Comparison of ENCODE assay signal across 15 cellular contexts in the genomic region with DNA sequence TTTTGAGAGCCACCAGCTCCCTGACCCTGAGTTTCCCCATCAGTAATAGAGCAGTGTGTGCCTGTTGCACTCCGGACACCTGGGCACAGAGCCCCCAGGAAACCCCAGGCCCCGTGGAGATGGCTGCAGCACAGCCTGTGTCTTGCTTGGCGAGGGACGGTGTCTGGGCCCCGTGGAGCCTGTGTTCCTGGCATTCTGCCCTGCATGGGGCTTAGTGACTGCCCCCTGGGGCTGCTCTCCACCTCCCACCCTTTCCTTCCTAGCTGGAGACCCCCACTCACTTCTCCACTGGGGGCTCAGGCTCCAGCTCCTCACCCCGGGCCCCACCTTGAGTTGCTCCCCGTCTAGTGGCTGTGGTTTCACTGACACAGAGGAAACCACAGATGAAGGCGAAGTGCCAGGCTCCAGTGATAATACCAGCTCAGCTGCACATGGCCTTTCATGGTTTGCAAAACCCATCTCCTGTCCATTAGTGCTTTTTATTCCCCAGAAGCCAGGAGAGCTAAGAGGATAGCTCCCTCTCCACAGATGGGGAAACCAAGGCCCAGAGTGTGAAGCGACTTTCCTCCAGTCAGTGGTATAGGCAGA. TPM values are rescaled to one million over a fixed set of nuclear protein-coding genes. Genes with fewer than 3 reads are reported as not detected.
A peak's percentile ranks its signal among the peaks of the same experiment; 100 is the strongest.
DNase-seq lines count a peak whose midpoint lies in the region; TF ChIP-seq lines count a peak whose summit lies in the region.
"Had no signal": no experiment of that assay in that cellular context is flagged by ENCODE, and none has a peak within 500 bp of the region (broad histone marks: within the 10 kb centered on the region; RNA-seq: fewer than 3 reads in every experiment).

No MANE protein-coding gene starts in this region.

- H3K4me1 ChIP-seq in KMS-11 (ENCODE audit: low read depth, poor library complexity, severe bottlenecking), result peaks cover 15% of the 10 kb centered on the region
- H3K4me1 ChIP-seq in osteoblast (ENCODE audit: insufficient read depth, low read length), result peaks cover 13% of the 10 kb centered on the region
- H3K4me1 ChIP-seq in Peyer's patch, result no peaks in the 10 kb centered on the region
- H3K4me1 ChIP-seq: esophagus muscularis mucosa had no signal

- no peaks in the 10 kb centered on the region for H3K36me3 ChIP-seq in KMS-11 (ENCODE audit: insufficient read depth)
- H3K36me3 ChIP-seq in osteoblast (ENCODE audit: insufficient read depth, low read length), result no peaks in the 10 kb centered on the region
- no peaks in the 10 kb centered on the region for H3K36me3 ChIP-seq in Peyer's patch
- H3K36me3 ChIP-seq: esophagus muscularis mucosa, sigmoid colon had no signal

- DNase-seq in EH (ENCODE audit: low read depth), result peak; percentile 76
- DNase-seq in cardiac fibroblast (ENCODE audit: low read depth in 2 of 2), result peak; percentile 21 to 51
- peak; percentile 96 for DNase-seq in osteoblast (ENCODE audit: insufficient read length, low spot score, missing footprints)
- no peak for DNase-seq in SHP77 treated with DMSO at 0.1 percent for 48 hours (lab: John Stamatoyannopoulos, UW)
- DNase-seq in OCI-M1 (lab: John Stamatoyannopoulos, UW), result no peak
- DNase-seq in Peyer's patch, result no peak
- DNase-seq: activated CD8-positive, alpha-beta memory T cell treated with anti-CD3 and anti-CD28 coated beads, Interleukin-2, amount 50 U/mL, for 4 hours; NCI-H2081; NK-92 treated with Interleukin-12 subunit alpha and Interleukin-12 subunit beta, amount 100 ng/mL, for 24 hours; sigmoid colon; stimulated activated naive CD4-positive, alpha-beta T cell had no signal

- H3K4me2 ChIP-seq in KMS-11 (peak overlapping the region; percentile 5; the same call in 1 of the 2 replicates), osteoblast (ENCODE audit: insufficient read depth, low read length) (no peak overlapping the region)
- H3K4me2 ChIP-seq: GM23338 had no signal

- H3K4me3 ChIP-seq in KMS-11 (IDR thresholded peaks at IDR 0.05; ENCODE audit: insufficient read depth, low read depth, low read length) (no peak overlapping the region), cardiac fibroblast (replicated peaks in 1 of 2; ENCODE audit: low read depth in 2 of 2, low read length in 2 of 2) (no peak overlapping the region), osteoblast (ENCODE audit: insufficient read depth, low read length) (no peak overlapping the region), Peyer's patch (no peak overlapping the region)
- H3K4me3 ChIP-seq: esophagus muscularis mucosa, GM23338, lung, sigmoid colon had no signal

- no peaks in the 10 kb centered on the region for H4K20me1 ChIP-seq in KMS-11 (ENCODE audit: insufficient read depth)
- no peaks in the 10 kb centered on the region for H4K20me1 ChIP-seq in osteoblast (ENCODE audit: insufficient read depth, low read length)

- no peak for TF ChIP-seq POLR2A in Peyer's patch (IDR thresholded peaks at IDR 0.05)

- H3K9me3 ChIP-seq in osteoblast (ENCODE audit: low read depth, low read length), result no peaks in the 10 kb centered on the region
- no peaks in the 10 kb centered on the region for H3K9me3 ChIP-seq in Peyer's patch
- H3K9me3 ChIP-seq: esophagus muscularis mucosa, sigmoid colon had no signal

- H3K79me2 ChIP-seq in KMS-11 (ENCODE audit: insufficient read depth, low read depth) (no peaks in the 10 kb centered on the region), osteoblast (ENCODE audit: insufficient read depth, low read length) (no peaks in the 10 kb centered on the region)

- H3K27me3 ChIP-seq in KMS-11 (ENCODE audit: insufficient read depth, low read depth) (no peaks in the 10 kb centered on the region), osteoblast (ENCODE audit: insufficient read depth, low read length) (peaks cover 21% of the 10 kb centered on the region), Peyer's patch (no peaks in the 10 kb centered on the region)

- TF ChIP-seq CTCF in KMS-11 (conservative IDR thresholded peaks at IDR 0.05; ENCODE audit: low read depth, low read length) (no peak), cardiac fibroblast (IDR thresholded peaks at IDR 0.05; ENCODE audit: low read depth, low read length) (no peak), osteoblast (IDR thresholded peaks at IDR 0.05; ENCODE audit: extremely low read depth, low read depth, low read length) (no peak), Peyer's patch (IDR thresholded peaks at IDR 0.05) (no peak)

- H2AFZ ChIP-seq in KMS-11 (ENCODE audit: low read depth), result peak overlapping the region; percentile 0; the same call in 1 of the 2 replicates
- H2AFZ ChIP-seq in osteoblast (ENCODE audit: low read length), result no peak overlapping the region
- H2AFZ ChIP-seq: GM23338 had no signal

- H3K9ac ChIP-seq in KMS-11, result no peak overlapping the region; the same call in 1 of the 2 replicates

- H3K27ac ChIP-seq in KMS-11 (no peak overlapping the region), osteoblast (ENCODE audit: low read depth, low read length) (no peak overlapping the region), Peyer's patch (no peak overlapping the region)
- H3K27ac ChIP-seq: esophagus muscularis mucosa, sigmoid colon had no signal

RNA-seq across cellular contexts. Expression of gene DMRTB1, which starts 39.5 kb away (rescaled TPM):
- not detected in 2 replicates for total RNA-seq in osteoblast
- not detected for total RNA-seq in Peyer's patch
- total RNA-seq: esophagus muscularis mucosa, lung, sigmoid colon had no signal

Comparison
In these comparisons a context has a peak if more than half of its experiments do, and no peak if none do; other contexts are left out.
1. DNase-seq: peak in EH (single experiment), cardiac fibroblast (2 of 2) and osteoblast (single experiment); none in SHP77 treated with DMSO at 0.1 percent for 48 hours (single experiment), OCI-M1 (single experiment) and Peyer's patch (0 of 3).